Comparison of ENCODE assay signal across 1 cellular context in genomic region chr18:33440011-33440383, GRCh38.
TF ChIP-seq lines count a peak whose summit lies in the region.

No MANE protein-coding gene starts in this region.

TF ChIP-seq in WTC11, 78 proteins besides CTCF, POLR2A, EP300 and RAD21 (continued from another document):
- TF ChIP-seq, protein P1, sequence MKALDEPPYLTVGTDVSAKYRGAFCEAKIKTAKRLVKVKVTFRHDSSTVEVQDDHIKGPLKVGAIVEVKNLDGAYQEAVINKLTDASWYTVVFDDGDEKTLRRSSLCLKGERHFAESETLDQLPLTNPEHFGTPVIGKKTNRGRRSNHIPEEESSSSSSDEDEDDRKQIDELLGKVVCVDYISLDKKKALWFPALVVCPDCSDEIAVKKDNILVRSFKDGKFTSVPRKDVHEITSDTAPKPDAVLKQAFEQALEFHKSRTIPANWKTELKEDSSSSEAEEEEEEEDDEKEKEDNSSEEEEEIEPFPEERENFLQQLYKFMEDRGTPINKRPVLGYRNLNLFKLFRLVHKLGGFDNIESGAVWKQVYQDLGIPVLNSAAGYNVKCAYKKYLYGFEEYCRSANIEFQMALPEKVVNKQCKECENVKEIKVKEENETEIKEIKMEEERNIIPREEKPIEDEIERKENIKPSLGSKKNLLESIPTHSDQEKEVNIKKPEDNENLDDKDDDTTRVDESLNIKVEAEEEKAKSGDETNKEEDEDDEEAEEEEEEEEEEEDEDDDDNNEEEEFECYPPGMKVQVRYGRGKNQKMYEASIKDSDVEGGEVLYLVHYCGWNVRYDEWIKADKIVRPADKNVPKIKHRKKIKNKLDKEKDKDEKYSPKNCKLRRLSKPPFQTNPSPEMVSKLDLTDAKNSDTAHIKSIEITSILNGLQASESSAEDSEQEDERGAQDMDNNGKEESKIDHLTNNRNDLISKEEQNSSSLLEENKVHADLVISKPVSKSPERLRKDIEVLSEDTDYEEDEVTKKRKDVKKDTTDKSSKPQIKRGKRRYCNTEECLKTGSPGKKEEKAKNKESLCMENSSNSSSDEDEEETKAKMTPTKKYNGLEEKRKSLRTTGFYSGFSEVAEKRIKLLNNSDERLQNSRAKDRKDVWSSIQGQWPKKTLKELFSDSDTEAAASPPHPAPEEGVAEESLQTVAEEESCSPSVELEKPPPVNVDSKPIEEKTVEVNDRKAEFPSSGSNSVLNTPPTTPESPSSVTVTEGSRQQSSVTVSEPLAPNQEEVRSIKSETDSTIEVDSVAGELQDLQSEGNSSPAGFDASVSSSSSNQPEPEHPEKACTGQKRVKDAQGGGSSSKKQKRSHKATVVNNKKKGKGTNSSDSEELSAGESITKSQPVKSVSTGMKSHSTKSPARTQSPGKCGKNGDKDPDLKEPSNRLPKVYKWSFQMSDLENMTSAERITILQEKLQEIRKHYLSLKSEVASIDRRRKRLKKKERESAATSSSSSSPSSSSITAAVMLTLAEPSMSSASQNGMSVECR (CRISPR knock-in tag; IDR thresholded peaks at IDR 0.05; ENCODE audit: borderline replicate concordance), result no peak
